ENCODE assay signal across 23 cellular contexts in genomic region chr10:6336013-6336412, GRCh38.
"Had no signal": no experiment of that assay in that cellular context is flagged by ENCODE, and none has a peak within 500 bp of the region (broad histone marks: within the 10 kb centered on the region; RNA-seq: fewer than 3 reads in every experiment).

No MANE protein-coding gene starts in this region.

- H3K27ac ChIP-seq: gastrocnemius medialis, neural progenitor cell, parathyroid adenoma, psoas muscle, stomach, thoracic aorta, transverse colon had no signal

- H3K36me3 ChIP-seq: gastrocnemius medialis, neural progenitor cell, stomach, transverse colon had no signal

- H3K27me3 ChIP-seq: gastrocnemius medialis, neural progenitor cell, spleen, stomach, transverse colon had no signal

- H3K9ac ChIP-seq: neural progenitor cell, parathyroid adenoma had no signal

- DNase-seq: effector memory CD4-positive, alpha-beta T cell; gastrocnemius medialis; glutamatergic neuron; immature natural killer cell; kidney; left cardiac atrium; left ventricle myocardium superior; mesendoderm; naive thymus-derived CD8-positive, alpha-beta T cell; occipital lobe; psoas muscle; spleen; stimulated activated CD4-positive, alpha-beta T cell treated with anti-CD3 and anti-CD28 coated beads, Interleukin-2, amount 100 ng/mL, for 24 hours; stimulated activated CD4-positive, alpha-beta T cell treated with anti-CD3 and anti-CD28 coated beads, Interleukin-4, amount 100 ng/mL, for 4 hours; stimulated activated naive CD4-positive, alpha-beta T cell; stomach; transverse colon had no signal

- ATAC-seq: esophagus mucosa; gastrocnemius medialis; left cardiac atrium; left ventricle myocardium superior; naive thymus-derived CD8-positive, alpha-beta T cell; psoas muscle; sciatic nerve had no signal

- H3K4me1 ChIP-seq: gastrocnemius medialis, neural progenitor cell, parathyroid adenoma, psoas muscle, stomach, transverse colon had no signal

- H3K9me3 ChIP-seq: gastrocnemius medialis, psoas muscle, stomach, thoracic aorta, transverse colon had no signal

- H3K4me3 ChIP-seq: gastrocnemius medialis, lung, neural progenitor cell, psoas muscle, spleen, stomach, thoracic aorta, transverse colon had no signal
